2 cellular contexts compared by ENCODE assay signal in genomic region chr22:25645266-25645665, GRCh38.
TF ChIP-seq lines count a peak whose summit lies in the region.

No MANE protein-coding gene starts in this region.

TF ChIP-seq in IMR-90, 13 proteins besides CTCF, POLR2A, EP300 and RAD21:
- TF ChIP-seq, protein P1, sequence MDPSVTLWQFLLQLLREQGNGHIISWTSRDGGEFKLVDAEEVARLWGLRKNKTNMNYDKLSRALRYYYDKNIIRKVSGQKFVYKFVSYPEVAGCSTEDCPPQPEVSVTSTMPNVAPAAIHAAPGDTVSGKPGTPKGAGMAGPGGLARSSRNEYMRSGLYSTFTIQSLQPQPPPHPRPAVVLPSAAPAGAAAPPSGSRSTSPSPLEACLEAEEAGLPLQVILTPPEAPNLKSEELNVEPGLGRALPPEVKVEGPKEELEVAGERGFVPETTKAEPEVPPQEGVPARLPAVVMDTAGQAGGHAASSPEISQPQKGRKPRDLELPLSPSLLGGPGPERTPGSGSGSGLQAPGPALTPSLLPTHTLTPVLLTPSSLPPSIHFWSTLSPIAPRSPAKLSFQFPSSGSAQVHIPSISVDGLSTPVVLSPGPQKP (IDR thresholded peaks at IDR 0.05; ENCODE audit: borderline replicate concordance, low read depth, low read length) = no peak
- TF ChIP-seq MAZ (IDR thresholded peaks at IDR 0.05; ENCODE audit: borderline replicate concordance, low read depth, low read length) (no peak), CEBPB (IDR thresholded peaks at IDR 0.05; ENCODE audit: low read depth, low read length) (no peak), USF2 (IDR thresholded peaks at IDR 0.05; ENCODE audit: low read depth, low read length) (no peak), MAFK (IDR thresholded peaks at IDR 0.05; ENCODE audit: low read depth, low read length) (no peak)
TF ChIP-seq in IMR-90: peak in this region for 0.

TF ChIP-seq in GM12878, 131 proteins besides CTCF, POLR2A, EP300 and RAD21 (continued from another document):
- TF ChIP-seq ZBTB33 (IDR thresholded peaks at IDR 0.05) (no peak), MTA3 (IDR thresholded peaks at IDR 0.05; ENCODE audit: borderline replicate concordance, low read length) (no peak), MEF2B (IDR thresholded peaks at IDR 0.05; ENCODE audit: partially characterized antibody, poor library complexity, severe bottlenecking) (no peak), KDM1A (IDR thresholded peaks at IDR 0.05; ENCODE audit: borderline replicate concordance) (no peak), CHD1 (IDR thresholded peaks at IDR 0.05; ENCODE audit: low read depth, low read length) (no peak), RBBP5 (conservative IDR thresholded peaks at IDR 0.05) (no peak), ZNF274 (IDR thresholded peaks at IDR 0.05; ENCODE audit: insufficient read depth, insufficient read length) (no peak), SMAD5 (IDR thresholded peaks at IDR 0.05; ENCODE audit: low read depth) (no peak)
